Comparison of ENCODE assay signal across 1 cellular context in genomic region chr11:14327105-14327504, GRCh38.
TF ChIP-seq lines count a peak whose summit lies in the region.

No MANE protein-coding gene starts in this region.

TF ChIP-seq in GM12878, 131 proteins besides CTCF, POLR2A, EP300 and RAD21 (continued from another document):
- peak; percentile 23 for TF ChIP-seq SKIL (IDR thresholded peaks at IDR 0.05; ENCODE audit: low read depth, poor library complexity, severe bottlenecking)
